Comparison of ENCODE assay signal across 12 cellular contexts in the genomic region with DNA sequence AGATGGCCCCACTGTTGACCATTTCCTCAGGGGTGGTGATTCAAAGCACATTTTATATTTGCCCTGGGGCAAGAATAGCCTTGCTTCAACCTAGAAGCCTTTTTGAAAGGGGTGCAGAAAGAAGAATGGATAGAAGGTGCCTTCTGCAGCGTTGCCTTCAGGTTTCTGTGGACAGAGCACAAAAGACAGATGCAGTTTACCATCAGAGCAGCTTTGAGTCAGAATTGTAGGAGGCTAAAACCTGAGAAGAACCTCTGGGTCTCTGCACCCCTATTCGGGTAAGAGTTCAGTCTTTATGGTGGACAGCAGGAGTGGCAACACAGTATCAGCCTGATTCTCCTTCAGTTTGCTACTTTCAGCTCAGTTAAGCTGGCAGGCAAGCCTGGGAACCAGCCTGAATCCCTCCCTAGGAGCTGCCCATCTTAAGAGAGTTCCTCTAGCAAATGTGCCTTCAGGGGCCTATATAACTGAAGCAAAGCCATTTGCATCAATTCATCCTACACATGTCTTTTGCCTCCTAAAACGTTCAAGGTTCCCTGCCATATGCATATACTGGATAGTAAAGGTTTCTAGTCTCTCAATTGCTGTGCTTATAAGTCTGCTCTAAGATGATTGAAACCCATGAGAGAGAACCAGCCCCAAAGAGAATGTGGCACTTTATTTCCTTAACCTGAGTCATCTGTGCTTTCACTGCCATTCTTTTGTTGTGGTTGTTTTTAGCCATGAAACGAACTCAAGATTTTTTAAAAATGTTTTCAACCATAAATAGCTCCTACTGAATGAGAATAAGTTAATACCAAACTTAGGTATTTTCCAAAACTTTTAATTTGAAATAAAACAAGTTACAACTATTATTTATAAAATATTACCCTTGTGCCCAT.
A peak's percentile ranks its signal among the peaks of the same experiment; 100 is the strongest.
DNase-seq lines count a peak whose midpoint lies in the region; ATAC-seq and TF ChIP-seq lines count a peak whose summit lies in the region.
"Had no signal": no experiment of that assay in that cellular context is flagged by ENCODE, and none has a peak within 500 bp of the region (broad histone marks: within the 10 kb centered on the region; RNA-seq: fewer than 3 reads in every experiment).

No MANE protein-coding gene starts in this region.

- no peaks in the 10 kb centered on the region for H3K27me3 Mint-ChIP-seq in chondrocyte (ENCODE audit: low read depth)

- peak; percentile 22 for DNase-seq in GM06990 (ENCODE audit: extremely low read depth, insufficient read length)
- DNase-seq in chondrocyte (ENCODE audit: low spot score) = no peak
- no peak for DNase-seq in central memory CD4-positive, alpha-beta T cell
- no peak for DNase-seq in H7
- DNase-seq in DMS53 treated with DMSO at 0.1 percent for 48 hours (lab: John Stamatoyannopoulos, UW; ENCODE audit: unreplicated experiment) = no peak
- no peak for DNase-seq in NCI-H524 treated with DMSO at 0.1 percent for 48 hours (lab: John Stamatoyannopoulos, UW)
- DNase-seq: effector CD8-positive, alpha-beta T cell; left ventricle myocardium superior; SIG-M5 had no signal

- ATAC-seq in GM21390 (IDR thresholded peaks at IDR 0.05; ENCODE audit: unreplicated experiment) (peak; percentile 45), HG03442 (IDR thresholded peaks at IDR 0.05; ENCODE audit: unreplicated experiment) (peak; percentile 78)
- ATAC-seq: left ventricle myocardium superior had no signal

- H3K4me3 ChIP-seq in GM06990 (replicated peaks; ENCODE audit: low read depth, low read length) = no peak overlapping the region
- H3K4me3 ChIP-seq in H7 (ENCODE audit: insufficient read depth, low read depth, low read length) = no peak overlapping the region
- H3K4me3 ChIP-seq: skin epidermis had no signal

- H3K4me3 Mint-ChIP-seq in chondrocyte (ENCODE audit: unreplicated experiment) = no peak overlapping the region

- peak overlapping the region; percentile 89 for H3K27ac Mint-ChIP-seq in chondrocyte (ENCODE audit: unreplicated experiment)

- H3K4me1 Mint-ChIP-seq in chondrocyte (ENCODE audit: low read depth) = peaks cover 57% of the 10 kb centered on the region

- no peaks in the 10 kb centered on the region for H3K36me3 ChIP-seq in GM06990 (ENCODE audit: control insufficient read depth, insufficient read depth, low read length)
- no peaks in the 10 kb centered on the region for H3K36me3 ChIP-seq in H7 (replicated peaks; ENCODE audit: control insufficient read depth, insufficient read depth, low read length)

- H3K27me3 ChIP-seq in GM06990 (replicated peaks; ENCODE audit: control insufficient read depth, insufficient read depth, low read length) = no peaks in the 10 kb centered on the region
- H3K27me3 ChIP-seq in H7 (ENCODE audit: control insufficient read depth, insufficient read depth, low read length) = no peaks in the 10 kb centered on the region

- no peaks in the 10 kb centered on the region for H3K36me3 Mint-ChIP-seq in chondrocyte (ENCODE audit: low read depth)

- TF ChIP-seq CTCF in GM06990 (IDR thresholded peaks at IDR 0.05; ENCODE audit: insufficient read depth, low read length, poor library complexity, severe bottlenecking) (no peak), chondrocyte (IDR thresholded peaks at IDR 0.05) (no peak)

- H3K9me3 Mint-ChIP-seq in chondrocyte (ENCODE audit: low read depth) = no peaks in the 10 kb centered on the region
